Comparison of ENCODE assay signal across 1 cellular context in genomic region chr3:187964759-187965158, GRCh38.
TF ChIP-seq lines count a peak whose summit lies in the region.

No MANE protein-coding gene starts in this region.

TF ChIP-seq in HepG2, 621 proteins besides CTCF, POLR2A, EP300 and RAD21 (continued from another document):
- TF ChIP-seq HMGXB3 (CRISPR knock-in tag; IDR thresholded peaks at IDR 0.05; ENCODE audit: borderline replicate concordance), result no peak
